ENCODE assay signal across 22 cellular contexts in genomic region chr11:77301510-77301909, GRCh38. TPM values are rescaled to one million over a fixed set of nuclear protein-coding genes. Genes with fewer than 3 reads are reported as not detected.
DNase-seq lines count a peak whose midpoint lies in the region; ATAC-seq, FAIRE-seq and TF ChIP-seq lines count a peak whose summit lies in the region.
"Had no signal": no experiment of that assay in that cellular context is flagged by ENCODE, and none has a peak within 500 bp of the region (broad histone marks: within the 10 kb centered on the region; RNA-seq: fewer than 3 reads in every experiment).

Gene GDPD4 (minus strand): TSS chr11:77301686. CDS start chr11:77285137, 16,549 bp downstream.

- no peak within 1 kb of the TSS for H3K4me3 Mint-ChIP-seq in H9

- H2BK20ac ChIP-seq in H9 (ENCODE audit: low read depth, low read length, poor library complexity, severe bottlenecking): no peak within 1 kb of the TSS

- peak within 1 kb of the TSS in 1 of 2 experiments; percentile 3; a peak in 1 of 6 replicates for H3K27ac ChIP-seq in A549
- H3K27ac ChIP-seq in H9 (ENCODE audit: insufficient read length, low read depth, low read length): no peak within 1 kb of the TSS
- no peak within 1 kb of the TSS for H3K27ac ChIP-seq in K562 (ENCODE audit: extremely low read depth, low read depth, low read length)
- H3K27ac ChIP-seq in suprapubic skin: no peak within 1 kb of the TSS
- H3K27ac ChIP-seq: KMS-11 had no signal

- H4K20me1 ChIP-seq in H9 (ENCODE audit: control insufficient read depth, insufficient read depth, insufficient read length) (no peaks in the 10 kb centered on the region), K562 (replicated peaks; ENCODE audit: control insufficient read depth, insufficient read depth, low read length) (no peaks in the 10 kb centered on the region)

- ATAC-seq in A549 (no peak), K562 (peak; percentile 46; the same call in 1 of the 3 replicates), left lobe of liver (peak; percentile 51), HG03095 (IDR thresholded peaks at IDR 0.05; ENCODE audit: unreplicated experiment) (no peak)

- no TSS peak for BruUV-seq in K562 (replicated peaks; lab: Mats Ljungman, UMichigan)

- no peak within 1 kb of the TSS for H2BK15ac ChIP-seq in H9 (ENCODE audit: low read depth, low read length)

- H3K4me1 ChIP-seq in A549 (peaks cover 21% of the 10 kb centered on the region), H9 (ENCODE audit: insufficient read depth, low read length) (no peaks in the 10 kb centered on the region), K562 (replicated peaks in 1 of 2; ENCODE audit: control insufficient read depth in 2 of 2, insufficient read depth in 2 of 2, low read length in 2 of 2) (peaks cover 0 to 17% of the 10 kb centered on the region in 2 experiments; a peak in 2 of 5 replicates), suprapubic skin (no peaks in the 10 kb centered on the region)

- H3K23me2 ChIP-seq in H9 (ENCODE audit: insufficient read length, low read depth, low read length, poor library complexity, severe bottlenecking): peaks cover 4% of the 10 kb centered on the region

- FAIRE-seq in A549 (lab: Jason Lieb, UNC): no peak
- no peak for FAIRE-seq in K562 (lab: Jason Lieb, UNC)

- H3K9me3 Mint-ChIP-seq in H9: no peaks in the 10 kb centered on the region

- no peaks in the 10 kb centered on the region for H3K9me1 ChIP-seq in K562 (ENCODE audit: control insufficient read depth, insufficient read depth, low read length)

- no peak within 1 kb of the TSS for H2BK12ac ChIP-seq in H9 (ENCODE audit: insufficient read length, low read depth, low read length)

- H3K36me3 ChIP-seq in K562 (ENCODE audit: control insufficient read depth, insufficient read depth, low read length) (no peaks in the 10 kb centered on the region), suprapubic skin (no peaks in the 10 kb centered on the region)
- H3K36me3 ChIP-seq: BE2C had no signal

- no peak within 1 kb of the TSS for H3T11ph ChIP-seq in H9 (ENCODE audit: low read length)

- H3K14ac ChIP-seq in H9 (ENCODE audit: insufficient read depth, low read length): no peak within 1 kb of the TSS

- intact Hi-C loops in K562 (cut with micrococcal nuclease): no loop called here

- TF ChIP-seq EP300 in A549 (IDR thresholded peaks at IDR 0.05) (no peak), K562 (IDR thresholded peaks at IDR 0.05; ENCODE audit: low read length) (no peak), suprapubic skin (IDR thresholded peaks at IDR 0.05) (no peak)

- H3K79me1 ChIP-seq in H9 (ENCODE audit: insufficient read depth, low read depth, low read length, poor library complexity, severe bottlenecking): no peaks in the 10 kb centered on the region

- H4K5ac ChIP-seq in H9 (ENCODE audit: insufficient read length, low read depth, low read length): no peak within 1 kb of the TSS

- H4K8ac ChIP-seq in H9 (replicated peaks; ENCODE audit: insufficient read length, low read depth, low read length): no peak within 1 kb of the TSS

- no peak for TF ChIP-seq POLR2A in A549 (IDR thresholded peaks at IDR 0.05; ENCODE audit: low read length)
- TF ChIP-seq POLR2A in K562 (conservative IDR thresholded peaks at IDR 0.05): no peak
- no peak for TF ChIP-seq POLR2A in suprapubic skin (IDR thresholded peaks at IDR 0.05)

- H3K4ac ChIP-seq in H9 (ENCODE audit: low read depth, low read length): no peak within 1 kb of the TSS

- no peaks in the 10 kb centered on the region for H3K27me3 Mint-ChIP-seq in H9 (ENCODE audit: low read depth)

- no peaks in the 10 kb centered on the region for H3K27me3 ChIP-seq in H9 (ENCODE audit: insufficient read depth, low read length)
- no peaks in the 10 kb centered on the region; a peak in 1 of 5 replicates for H3K27me3 ChIP-seq in K562 (ENCODE audit: control insufficient read depth in 2 of 2, insufficient read depth in 2 of 2, low read length in 2 of 2)
- H3K27me3 ChIP-seq in suprapubic skin: no peaks in the 10 kb centered on the region
- H3K27me3 ChIP-seq: BE2C had no signal

- no peak within 1 kb of the TSS for H2AK5ac ChIP-seq in H9 (ENCODE audit: insufficient read length, low read length)

- no peak within 1 kb of the TSS for H2BK5ac ChIP-seq in H9 (ENCODE audit: insufficient read length, low read length)

- DNase-seq in A549 (ENCODE audit: low read depth in 1 of 2, low spot score in 1 of 2) (no peak), H9 (peak; percentile 43), K562 (ENCODE audit: extremely low read depth in 1 of 4, low spot score in 3 of 4) (peak; percentile 4 to 32 (median 20)), left lobe of liver (ENCODE audit: low spot score) (no peak), suprapubic skin (ENCODE audit: low spot score in 2 of 2) (no peak), NCI-H1105 treated with DMSO at 0.1 percent for 48 hours (lab: John Stamatoyannopoulos, UW) (no peak)
- DNase-seq in stimulated activated naive CD4-positive, alpha-beta T cell (lab: John Stamatoyannopoulos, UW): no peak
- DNase-seq: BE2C, DMS79 treated with DMSO at 0.1 percent for 48 hours, HCEC 1CT, MV-4-11, NCI-H1417, NCI-H1694 treated with DMSO at 0.1 percent for 48 hours, NCI-H2081 treated with DMSO at 0.1 percent for 48 hours, NCI-H2171 treated with DMSO at 0.1 percent for 48 hours, NCI-H524 treated with DMSO at 0.1 percent for 48 hours, SIG-M5, SK-N-SH had no signal

- CTCF ChIA-PET in A549 (lab: Yijun Ruan, JAX): no interaction called here
- CTCF ChIA-PET in K562 (lab: Yijun Ruan, JAX; ENCODE audit: low intra/inter-chr PET ratio): no interaction called here

- H3K9me3 ChIP-seq in A549: no peaks in the 10 kb centered on the region
- no peaks in the 10 kb centered on the region for H3K9me3 ChIP-seq in H9 (ENCODE audit: control insufficient read depth, low read depth, low read length)
- H3K9me3 ChIP-seq in K562 (replicated peaks; ENCODE audit: control insufficient read depth, insufficient read depth, low read depth, low read length): no peaks in the 10 kb centered on the region
- no peaks in the 10 kb centered on the region for H3K9me3 ChIP-seq in suprapubic skin
- H3K9me3 ChIP-seq: BE2C, SK-N-SH had no signal

- peaks cover 8 to 10% of the 10 kb centered on the region in 2 experiments; a peak in 3 of 4 replicates for H3K4me1 Mint-ChIP-seq in H9

- H3K36me3 Mint-ChIP-seq in H9 (ENCODE audit: insufficient read depth in 1 of 3, low read depth in 3 of 3): no peaks in the 10 kb centered on the region

- no peak within 1 kb of the TSS for H3K56ac ChIP-seq in H9 (ENCODE audit: insufficient read length, low read depth, low read length)

- in situ Hi-C loops in K562 (cut with MboI): no loop called here

- H3K9ac ChIP-seq in H9 (ENCODE audit: extremely low read depth, insufficient read length, low read length) (no peak within 1 kb of the TSS), K562 (ENCODE audit: insufficient read depth in 1 of 2, low read depth in 2 of 2, low read length in 2 of 2) (no peak within 1 kb of the TSS)
- H3K9ac ChIP-seq: KMS-11, SK-N-SH had no signal

- no peak within 1 kb of the TSS for H4K91ac ChIP-seq in H9 (ENCODE audit: insufficient read length, low read depth, low read length)

- WGBS in A549 (ENCODE audit: missing lambda C conversion rate): 93% methylated on average over 15 of the region's 15 CpGs
- WGBS in H9 (ENCODE audit: extremely low coverage, insufficient read length, low lambda C conversion rate): no CpG with 5 or more reads among the region's 15 CpGs
- WGBS in K562 (ENCODE audit: insufficient coverage, low coverage, missing lambda C conversion rate): 78% methylated on average over 8 of the region's 15 CpGs
- WGBS in suprapubic skin: 91% methylated on average over 15 of the region's 15 CpGs

- no peak within 1 kb of the TSS for H3K18ac ChIP-seq in H9 (ENCODE audit: insufficient read length, low read depth, low read length)

- TF ChIP-seq CTCF in A549 (IDR thresholded peaks at IDR 0.05) (no peak), H9 (conservative IDR thresholded peaks at IDR 0.05) (no peak), K562 (IDR thresholded peaks at IDR 0.05 in 2 of 3, conservative IDR thresholded peaks at IDR 0.05 in 1 of 3; ENCODE audit: insufficient read depth in 2 of 3, low read depth in 1 of 3, low read length in 3 of 3) (no peak), suprapubic skin (IDR thresholded peaks at IDR 0.05) (no peak)

- H3K27ac Mint-ChIP-seq in H9: peak within 1 kb of the TSS in 1 of 3 experiments; percentile 68; a peak in 1 of 7 replicates

- no peak within 1 kb of the TSS for H2AFZ ChIP-seq in H9 (ENCODE audit: low read length)
- H2AFZ ChIP-seq in K562 (ENCODE audit: low read depth, low read length): no peak within 1 kb of the TSS

- no peak within 1 kb of the TSS for H2BK120ac ChIP-seq in H9 (ENCODE audit: low read depth, low read length, poor library complexity, severe bottlenecking)

- H3K4me3 ChIP-seq in A549 (no peak within 1 kb of the TSS), K562 (no peak within 1 kb of the TSS), suprapubic skin (no peak within 1 kb of the TSS)

- peak within 1 kb of the TSS; percentile 25; the same call in 2 of the 3 replicates for H3K4me2 ChIP-seq in A549
- no peak within 1 kb of the TSS for H3K4me2 ChIP-seq in H9 (ENCODE audit: insufficient read depth, insufficient read length, low read length)
- no peak within 1 kb of the TSS for H3K4me2 ChIP-seq in K562 (ENCODE audit: insufficient read depth, low read length)
- H3K4me2 ChIP-seq: KMS-11, SK-N-SH had no signal

- POLR2A ChIA-PET in A549 (lab: Yijun Ruan, JAX): no interaction called here
- POLR2A ChIA-PET in K562 (lab: Yijun Ruan, JAX): no interaction called here

- H3K79me2 ChIP-seq in H9 (ENCODE audit: insufficient read depth, low read length) (0 out of 2 replicates have a peak, but pooled peaks cover 2% of the 10 kb centered on the region), K562 (ENCODE audit: control insufficient read depth, insufficient read depth, low read length) (no peaks in the 10 kb centered on the region)

- TF ChIP-seq RAD21 in A549 (conservative IDR thresholded peaks at IDR 0.05 in 1 of 2, IDR thresholded peaks at IDR 0.05 in 1 of 2) (no peak), K562 (CRISPR knock-in tag; conservative IDR thresholded peaks at IDR 0.05 in 1 of 2, IDR thresholded peaks at IDR 0.05 in 1 of 2) (no peak)

- H3K23ac ChIP-seq in H9 (ENCODE audit: insufficient read length, low read depth, low read length): no peak within 1 kb of the TSS

RNA-seq across cellular contexts. Expression of gene GDPD4, which starts in this region (rescaled TPM):
- polyA plus RNA-seq in A549 (2011; rRNA removed) (not detected in 2 replicates), A549 (2017; fragmentation: RNase III; extraction: RNeasy Plus Mini Kit Qiagen cat#74134 plus additional on column Dnase treatment) (not detected in 3 replicates), K562 (2011; rRNA removed) (not detected in 2 replicates), K562 (2014; fragmentation: Illumina TruSeq; extraction: Trizol) (not detected in 2 replicates), K562 (2014; fragmentation: Nextera tagmentation; extraction: Ambion mirVana) (not detected), K562 (2014; rRNA removed) (not detected in 2 replicates)
- not detected in 2 replicates for polyA plus RNA-seq in A549 (2012; cell fraction: cytosol; rRNA removed)
- not detected in 2 replicates for polyA plus RNA-seq in A549 (2012; cell fraction: nucleus; rRNA removed)
- polyA minus RNA-seq in A549 (2011; rRNA and poly(A)+ RNA removed): not detected in 2 replicates
- total RNA-seq in H9 (2021) (not detected in 2 replicates), K562 (2014; rRNA removed) (not detected in 2 replicates), K562 (2014; rRNA removed; fragmentation: Illumina TruSeq; extraction: Trizol) (0.40 TPM in 1 of 2 replicates, not detected in the other), K562 (2015; rRNA removed; fragmentation: Illumina TruSeq; extraction: Trizol) (not detected in 2 replicates), K562 (2021) (not detected in 2 replicates), left lobe of liver (10.2 TPM), suprapubic skin (not detected)
- 0.51 TPM in 1 of 2 replicates, not detected in the other for total RNA-seq in K562 (2011; cell fraction: chromatin; rRNA removed; ENCODE audit: low replicate concordance)
- not detected in 2 replicates for total RNA-seq in K562 (2011; cell fraction: nucleolus; rRNA removed)
- total RNA-seq in K562 (2011; cell fraction: nucleoplasm; rRNA removed): not detected in 2 replicates
- polyA plus RNA-seq in K562 (2011; cell fraction: cytosol; rRNA removed): not detected in 2 replicates
- polyA plus RNA-seq in K562 (2011; cell fraction: nucleus; rRNA removed): 0.18 TPM in 1 of 2 replicates, not detected in the other
- 0.25 TPM in 1 of 2 replicates, not detected in the other for polyA plus RNA-seq in K562 (2012)
- not detected in 2 replicates for polyA minus RNA-seq in K562 (2011; rRNA and poly(A)+ RNA removed)
- not detected in 2 replicates for polyA minus RNA-seq in K562 (2011; cell fraction: cytosol; rRNA and poly(A)+ RNA removed)
- polyA minus RNA-seq in K562 (2011; cell fraction: nucleus; rRNA and poly(A)+ RNA removed): 0.27 TPM in 1 of 2 replicates, not detected in the other
- total RNA-seq: A172, HT1080 had no signal
- polyA plus RNA-seq: SK-N-SH had no signal

Comparison
In these comparisons a context has a peak if more than half of its experiments do, and no peak if none do; other contexts are left out.
1. Peak in DNase-seq in H9; RNA of the gene not detected or under 1 TPM.
2. Peak in DNase-seq and ATAC-seq in K562; RNA of the gene not detected or under 1 TPM.